In the genomic region with DNA sequence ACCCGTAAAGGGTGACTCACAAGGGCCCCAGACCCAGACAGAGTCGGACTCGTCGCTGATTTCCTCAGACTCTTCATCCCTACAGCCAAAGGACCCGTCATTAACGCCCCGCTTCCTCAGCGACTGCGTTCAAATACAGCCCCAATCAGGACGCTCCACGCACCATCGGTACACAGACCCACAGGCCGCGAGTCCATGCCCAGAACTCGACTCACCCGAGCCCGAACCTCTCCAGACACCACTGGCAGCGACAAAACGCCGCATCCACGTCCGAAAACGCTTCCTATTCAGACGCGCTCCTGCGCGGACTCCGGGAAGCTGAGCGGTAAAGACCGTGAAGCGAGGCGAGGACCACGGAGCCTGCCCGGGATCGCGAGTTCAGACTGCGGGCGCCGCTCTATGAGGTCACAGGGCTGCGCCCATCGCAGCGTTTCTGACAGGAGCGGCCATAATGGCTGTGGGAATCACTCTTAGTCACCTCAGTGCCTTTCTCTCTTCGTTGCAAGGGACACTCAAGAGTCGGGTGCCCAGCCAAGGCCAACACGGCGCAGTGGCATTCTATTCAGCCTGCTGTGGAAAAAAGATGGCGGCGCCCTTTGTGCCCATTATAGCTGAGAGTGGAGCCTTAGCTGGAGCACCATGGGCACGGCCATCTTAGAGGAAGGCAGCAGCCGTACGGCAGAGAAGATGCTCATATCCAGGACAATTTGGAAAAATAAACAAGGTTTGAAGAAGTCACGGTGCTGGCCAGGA, we compare ENCODE assay signal across 8 cellular contexts. TPM values are rescaled to one million over a fixed set of nuclear protein-coding genes. Genes with fewer than 3 reads are reported as not detected.
DNase-seq lines count a peak whose midpoint lies in the region; ATAC-seq lines count a peak whose summit lies in the region.

A gene (minus strand): TSS at position 353 of the 753 bp plus-strand sequence. CDS start 2,634 bp downstream, outside the sequence.

- H3K9me3 ChIP-seq in HUES64 (ENCODE audit: insufficient read depth, low read depth, low read length) (peaks cover 34% of the 10 kb centered on the region), muscle layer of colon (ENCODE audit: low read length) (peaks cover 27% of the 10 kb centered on the region)

- H3K27me3 ChIP-seq in HUES64 (ENCODE audit: insufficient read depth, low read length): no peaks in the 10 kb centered on the region
- no peaks in the 10 kb centered on the region for H3K27me3 ChIP-seq in muscle layer of colon (ENCODE audit: control insufficient read depth in 1 of 2, insufficient read depth in 2 of 2, low read length in 2 of 2)

- H3K4me1 ChIP-seq in HUES64 (ENCODE audit: insufficient read depth, low read length) (no peaks in the 10 kb centered on the region; the same call in 1 of the 2 replicates), muscle layer of colon (ENCODE audit: insufficient read depth, low read length) (peaks cover 6% of the 10 kb centered on the region)

- ATAC-seq in GM21515 (IDR thresholded peaks at IDR 0.05; ENCODE audit: unreplicated experiment) (peak; percentile 92), esophagus mucosa (peak; percentile 98)

- peak; percentile 77 for DNase-seq in DMS 273 treated with DMSO at 0.1 percent for 48 hours (lab: John Stamatoyannopoulos, UW)
- peak; percentile 84 for DNase-seq in OCI-M2 (lab: John Stamatoyannopoulos, UW; ENCODE audit: unreplicated experiment)
- peak; percentile 89 to 91 for DNase-seq in activated T-cell treated with anti-CD3 and anti-CD28 coated beads, Interleukin-2, amount 50 U/mL, for 48 hours
- peak; percentile 90 for DNase-seq in stimulated activated CD8-positive, alpha-beta memory T cell treated with anti-CD3 and anti-CD28 coated beads, Interleukin-4, amount 100 ng/mL, for 48 hours

- H3K27ac ChIP-seq in HUES64 (ENCODE audit: low read depth, low read length) (peak within 1 kb of the TSS; percentile 94), muscle layer of colon (ENCODE audit: low read depth, low read length) (peak within 1 kb of the TSS; percentile 43)

- H3K36me3 ChIP-seq in HUES64 (ENCODE audit: insufficient read depth, low read length): peaks cover 52% of the 10 kb centered on the region
- peaks cover 24% of the 10 kb centered on the region for H3K36me3 ChIP-seq in muscle layer of colon (ENCODE audit: insufficient read depth, low read length)

- H3K4me3 ChIP-seq in HUES64 (ENCODE audit: low read length) (peak within 1 kb of the TSS; percentile 91), muscle layer of colon (ENCODE audit: low read depth in 1 of 2, low read length in 2 of 2) (peak within 1 kb of the TSS; percentile 83 to 85)

- under 1% methylated on average over 53 of the region's 53 CpGs for WGBS in HUES64

- peak within 1 kb of the TSS; percentile 96 for H3K9ac ChIP-seq in HUES64 (ENCODE audit: low read depth, low read length)
- peak within 1 kb of the TSS; percentile 79 for H3K9ac ChIP-seq in muscle layer of colon (ENCODE audit: low read length)

RNA-seq across cellular contexts. Expression of the gene that starts here (rescaled TPM):
- polyA plus RNA-seq in HUES64 (2013, experiment 1 of 2): 14.9 TPM
- polyA plus RNA-seq in HUES64 (2013, experiment 2 of 2): 14.5 TPM
- total RNA-seq in esophagus mucosa: 3.6 TPM

Comparison
In these comparisons a context has a peak if more than half of its experiments do, and no peak if none do; other contexts are left out.
1. Peak in every context shown above with its lines: DNase-seq, ATAC-seq, H3K4me3 ChIP-seq and H3K27ac ChIP-seq.